In the genomic region with DNA sequence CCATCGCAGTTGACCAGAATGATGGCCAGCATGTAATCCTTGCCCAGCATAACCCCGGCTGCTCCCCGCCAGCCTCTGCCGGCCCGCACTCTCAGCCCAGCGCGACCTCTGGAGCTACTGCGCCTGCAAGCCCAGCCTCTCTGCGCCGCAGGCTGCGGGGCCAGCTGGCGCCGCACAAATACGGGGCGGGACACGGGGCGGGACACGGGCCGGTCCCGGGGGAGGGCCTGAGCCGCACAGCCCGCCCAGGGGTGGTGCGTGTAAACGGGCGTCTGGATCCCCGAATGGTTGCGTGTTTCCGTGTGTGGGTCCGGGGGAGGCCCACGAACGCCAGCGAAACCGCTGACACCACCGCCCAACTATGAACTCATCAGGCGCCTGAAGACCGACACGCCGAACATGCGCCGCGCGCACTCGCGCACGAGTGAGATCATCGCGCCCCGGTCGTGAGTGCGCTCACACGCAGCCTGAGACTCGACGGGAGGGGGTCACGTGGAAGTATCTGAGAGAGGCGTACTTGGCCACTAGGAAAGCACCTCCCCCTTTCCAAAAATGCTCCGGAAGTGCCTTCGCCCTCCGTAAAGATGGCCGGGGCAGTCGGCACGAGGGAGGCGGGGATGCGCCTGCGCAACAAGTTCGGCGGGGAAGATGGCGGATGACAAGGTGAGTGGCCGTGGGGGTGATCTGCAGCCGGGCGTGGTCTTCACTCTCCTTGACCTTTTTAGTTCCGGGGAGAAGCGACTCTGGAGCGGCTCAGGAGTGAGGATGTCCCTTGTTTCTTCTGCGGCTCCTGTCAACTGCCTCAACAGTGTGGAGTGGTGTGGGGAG, we compare ENCODE assay signal across 8 cellular contexts. TPM values are rescaled to one million over a fixed set of nuclear protein-coding genes. Genes with fewer than 3 reads are reported as not detected.
A peak's percentile ranks its signal among the peaks of the same experiment; 100 is the strongest.
DNase-seq lines count a peak whose midpoint lies in the region; ATAC-seq and TF ChIP-seq lines count a peak whose summit lies in the region.

A gene with protein sequence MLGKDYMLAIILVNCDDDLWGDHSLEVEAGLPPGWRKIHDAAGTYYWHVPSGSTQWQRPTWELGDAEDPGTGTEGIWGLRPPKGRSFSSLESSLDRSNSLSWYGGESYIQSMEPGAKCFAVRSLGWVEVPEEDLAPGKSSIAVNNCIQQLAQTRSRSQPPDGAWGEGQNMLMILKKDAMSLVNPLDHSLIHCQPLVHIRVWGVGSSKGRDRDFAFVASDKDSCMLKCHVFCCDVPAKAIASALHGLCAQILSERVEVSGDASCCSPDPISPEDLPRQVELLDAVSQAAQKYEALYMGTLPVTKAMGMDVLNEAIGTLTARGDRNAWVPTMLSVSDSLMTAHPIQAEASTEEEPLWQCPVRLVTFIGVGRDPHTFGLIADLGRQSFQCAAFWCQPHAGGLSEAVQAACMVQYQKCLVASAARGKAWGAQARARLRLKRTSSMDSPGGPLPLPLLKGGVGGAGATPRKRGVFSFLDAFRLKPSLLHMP (minus strand): TSS at position 403 of the 828 bp plus-strand sequence. CDS start 353 bp downstream, at position 50.
A gene with protein sequence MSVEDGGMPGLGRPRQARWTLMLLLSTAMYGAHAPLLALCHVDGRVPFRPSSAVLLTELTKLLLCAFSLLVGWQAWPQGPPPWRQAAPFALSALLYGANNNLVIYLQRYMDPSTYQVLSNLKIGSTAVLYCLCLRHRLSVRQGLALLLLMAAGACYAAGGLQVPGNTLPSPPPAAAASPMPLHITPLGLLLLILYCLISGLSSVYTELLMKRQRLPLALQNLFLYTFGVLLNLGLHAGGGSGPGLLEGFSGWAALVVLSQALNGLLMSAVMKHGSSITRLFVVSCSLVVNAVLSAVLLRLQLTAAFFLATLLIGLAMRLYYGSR (plus strand): TSS at position 633 of the 828 bp plus-strand sequence. CDS start 2,342 bp downstream, outside the sequence.

- no peaks in the 10 kb centered on the region for H3K27me3 Mint-ChIP-seq in activated T-cell treated with anti-CD3 and anti-CD28 coated beads, Interleukin-2, amount 50 U/mL, for 24 hours

- DNase-seq in DMS114 treated with DMSO at 0.1 percent for 48 hours (lab: John Stamatoyannopoulos, UW; ENCODE audit: unreplicated experiment): peak; percentile 98
- DNase-seq in Jurkat, Clone E6-1 (ENCODE audit: low read depth, low spot score): peak; percentile 98
- peak; percentile 94 for DNase-seq in activated T-cell treated with anti-CD3 and anti-CD28 coated beads, Interleukin-2, amount 50 U/mL, for 24 hours
- peak; percentile 98 for DNase-seq in erythroblast (lab: John Stamatoyannopoulos, UW)
- peak; percentile 96 for DNase-seq in stimulated activated CD8-positive, alpha-beta memory T cell treated with anti-CD3 and anti-CD28 coated beads, Interleukin-4, amount 100 ng/mL, for 48 hours

- H3K4me1 Mint-ChIP-seq in activated T-cell treated with anti-CD3 and anti-CD28 coated beads, Interleukin-2, amount 50 U/mL, for 24 hours (ENCODE audit: low read depth): peaks cover 55% of the 10 kb centered on the region

- peaks cover 22 to 36% of the 10 kb centered on the region in 2 donors for H3K36me3 ChIP-seq in mucosa of rectum (ENCODE audit: control insufficient read depth in 2 of 2, insufficient read depth in 2 of 2, low read length in 2 of 2)

- peak; percentile 83 for ATAC-seq in GM21576 (IDR thresholded peaks at IDR 0.05; ENCODE audit: unreplicated experiment)

- H3K4me3 Mint-ChIP-seq in activated T-cell treated with anti-CD3 and anti-CD28 coated beads, Interleukin-2, amount 50 U/mL, for 24 hours: peak within 1 kb of the TSS; percentile 97

- H3K4me3 ChIP-seq in Jurkat, Clone E6-1 (ENCODE audit: low read length): peak within 1 kb of the TSS; percentile 93
- peak within 1 kb of the TSS; percentile 75 to 99 for H3K4me3 ChIP-seq in mucosa of rectum (ENCODE audit: low read length in 2 of 2)

- H3K27ac ChIP-seq in mucosa of rectum (ENCODE audit: low read depth in 2 of 2, low read length in 2 of 2): peak within 1 kb of the TSS; percentile 93 to 96

- peak within 1 kb of the TSS; percentile 98 for H3K27ac Mint-ChIP-seq in activated T-cell treated with anti-CD3 and anti-CD28 coated beads, Interleukin-2, amount 50 U/mL, for 24 hours

- no peaks in the 10 kb centered on the region for H3K9me3 ChIP-seq in mucosa of rectum (ENCODE audit: control insufficient read depth in 2 of 2, low read length in 2 of 2)

- peak within 1 kb of the TSS; percentile 79 to 91 for H3K9ac ChIP-seq in mucosa of rectum (ENCODE audit: low read depth in 1 of 2, low read length in 2 of 2)

- H3K27me3 ChIP-seq in mucosa of rectum (ENCODE audit: control insufficient read depth in 2 of 2, insufficient read depth in 2 of 2, low read length in 2 of 2): no peaks in the 10 kb centered on the region

- H3K9me3 Mint-ChIP-seq in activated T-cell treated with anti-CD3 and anti-CD28 coated beads, Interleukin-2, amount 50 U/mL, for 24 hours: no peaks in the 10 kb centered on the region

- TF ChIP-seq POLR2A in erythroblast (IDR thresholded peaks at IDR 0.05; ENCODE audit: low read length): peak; percentile 95

- H3K36me3 Mint-ChIP-seq in activated T-cell treated with anti-CD3 and anti-CD28 coated beads, Interleukin-2, amount 50 U/mL, for 24 hours (ENCODE audit: low read depth): peaks cover 44% of the 10 kb centered on the region

- peaks cover 23 to 32% of the 10 kb centered on the region in 2 donors for H3K4me1 ChIP-seq in mucosa of rectum (ENCODE audit: control insufficient read depth in 2 of 2, insufficient read depth in 2 of 2, low read length in 2 of 2)

TF ChIP-seq in PFSK-1, 5 proteins besides CTCF, POLR2A, EP300 and RAD21:
- no peak for TF ChIP-seq FOXP2 (optimal IDR thresholded peaks at IDR 0.05; ENCODE audit: borderline replicate concordance, extremely low read depth, extremely low read length, insufficient read depth)
- peak; percentile 76; the same call in 1 of the 2 replicates for TF ChIP-seq SIN3A (IDR thresholded peaks at IDR 0.05; ENCODE audit: borderline replicate concordance, insufficient read depth, low read length)
- TF ChIP-seq POLR2AphosphoS5 (IDR thresholded peaks at IDR 0.05; ENCODE audit: low read depth, low read length): peak; percentile 83
- TF ChIP-seq, protein P1, sequence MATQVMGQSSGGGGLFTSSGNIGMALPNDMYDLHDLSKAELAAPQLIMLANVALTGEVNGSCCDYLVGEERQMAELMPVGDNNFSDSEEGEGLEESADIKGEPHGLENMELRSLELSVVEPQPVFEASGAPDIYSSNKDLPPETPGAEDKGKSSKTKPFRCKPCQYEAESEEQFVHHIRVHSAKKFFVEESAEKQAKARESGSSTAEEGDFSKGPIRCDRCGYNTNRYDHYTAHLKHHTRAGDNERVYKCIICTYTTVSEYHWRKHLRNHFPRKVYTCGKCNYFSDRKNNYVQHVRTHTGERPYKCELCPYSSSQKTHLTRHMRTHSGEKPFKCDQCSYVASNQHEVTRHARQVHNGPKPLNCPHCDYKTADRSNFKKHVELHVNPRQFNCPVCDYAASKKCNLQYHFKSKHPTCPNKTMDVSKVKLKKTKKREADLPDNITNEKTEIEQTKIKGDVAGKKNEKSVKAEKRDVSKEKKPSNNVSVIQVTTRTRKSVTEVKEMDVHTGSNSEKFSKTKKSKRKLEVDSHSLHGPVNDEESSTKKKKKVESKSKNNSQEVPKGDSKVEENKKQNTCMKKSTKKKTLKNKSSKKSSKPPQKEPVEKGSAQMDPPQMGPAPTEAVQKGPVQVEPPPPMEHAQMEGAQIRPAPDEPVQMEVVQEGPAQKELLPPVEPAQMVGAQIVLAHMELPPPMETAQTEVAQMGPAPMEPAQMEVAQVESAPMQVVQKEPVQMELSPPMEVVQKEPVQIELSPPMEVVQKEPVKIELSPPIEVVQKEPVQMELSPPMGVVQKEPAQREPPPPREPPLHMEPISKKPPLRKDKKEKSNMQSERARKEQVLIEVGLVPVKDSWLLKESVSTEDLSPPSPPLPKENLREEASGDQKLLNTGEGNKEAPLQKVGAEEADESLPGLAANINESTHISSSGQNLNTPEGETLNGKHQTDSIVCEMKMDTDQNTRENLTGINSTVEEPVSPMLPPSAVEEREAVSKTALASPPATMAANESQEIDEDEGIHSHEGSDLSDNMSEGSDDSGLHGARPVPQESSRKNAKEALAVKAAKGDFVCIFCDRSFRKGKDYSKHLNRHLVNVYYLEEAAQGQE (IDR thresholded peaks at IDR 0.05; ENCODE audit: insufficient read depth in 1 of 2, low read depth in 2 of 2, low read length in 2 of 2): peak; percentile 22 to 39; a peak in 2 of 4 replicates
- peak; percentile 88 for TF ChIP-seq TAF1 (IDR thresholded peaks at IDR 0.05; ENCODE audit: borderline replicate concordance, insufficient read depth, low read length)

RNA-seq across cellular contexts. Expression of the first gene that starts in this region (rescaled TPM):
- 41.2 TPM for polyA plus RNA-seq in Jurkat, Clone E6-1 (2012; ENCODE audit: insufficient read depth, insufficient read length)
- polyA plus RNA-seq in PFSK-1 (2012; ENCODE audit: insufficient read length, low read depth): 13.8 TPM

RNA-seq across cellular contexts. Expression of the second gene that starts in this region (rescaled TPM):
- 97.0 TPM for polyA plus RNA-seq in Jurkat, Clone E6-1 (2012; ENCODE audit: insufficient read depth, insufficient read length)
- 45.4 TPM for polyA plus RNA-seq in PFSK-1 (2012; ENCODE audit: insufficient read length, low read depth)

Comparison
In these comparisons a context has a peak if more than half of its experiments do, and no peak if none do; other contexts are left out.
1. Peak in every context shown above with its lines: DNase-seq, ATAC-seq, H3K4me3 ChIP-seq and H3K27ac ChIP-seq.